Comparison of ENCODE assay signal across 21 cellular contexts in genomic region chr6:41589223-41589622, GRCh38. TPM values are rescaled to one million over a fixed set of nuclear protein-coding genes. Genes with fewer than 3 reads are reported as not detected.
DNase-seq lines count a peak whose midpoint lies in the region; FAIRE-seq and TF ChIP-seq lines count a peak whose summit lies in the region.
"Had no signal": no experiment of that assay in that cellular context is flagged by ENCODE, and none has a peak within 500 bp of the region (broad histone marks: within the 10 kb centered on the region; RNA-seq: fewer than 3 reads in every experiment).

No MANE protein-coding gene starts in this region.

- H3K4me1 ChIP-seq in kidney (ENCODE audit: control insufficient read depth in 1 of 2, insufficient read depth in 1 of 2, low read depth in 1 of 2, low read length in 2 of 2), result peaks cover 6% of the 10 kb centered on the region in 2 donors
- H3K4me1 ChIP-seq in transverse colon, result peaks cover 0 to 5% (median 2%) of the 10 kb centered on the region in 4 donors
- H3K4me1 ChIP-seq: HAP-1 had no signal

- H3K4me3 ChIP-seq in kidney (ENCODE audit: low read length in 2 of 2) (no peak overlapping the region), transverse colon (no peak overlapping the region)
- H3K4me3 ChIP-seq: A549; BLaER1 treated with 17β-estradiol and CSF1 and Interleukin-3, amounts not matched to agents 10 nM and 100 nM; HAP-1 had no signal

- peak; percentile 4 for DNase-seq in NCI-H345 (lab: John Stamatoyannopoulos, UW)
- no peak for DNase-seq in NCI-H345 treated with DMSO at 0.1 percent for 48 hours (lab: John Stamatoyannopoulos, UW; ENCODE audit: unreplicated experiment)
- peak; percentile 32 for DNase-seq in Ammon's horn (ENCODE audit: low spot score)
- peak; percentile 64 for DNase-seq in kidney
- DNase-seq in substantia nigra (lab: John Stamatoyannopoulos, UW), result peak in 14 of 49 donors; percentile 7 to 40 (median 23)
- no peak for DNase-seq in DMS114 treated with DMSO at 0.1 percent for 48 hours (lab: John Stamatoyannopoulos, UW; ENCODE audit: unreplicated experiment)
- DNase-seq in transverse colon, result no peak
- DNase-seq: AML-193; Calu3; CD8-positive, alpha-beta T cell; DMS53; KBM-7 had no signal

- H3K36me3 ChIP-seq in kidney (ENCODE audit: control insufficient read depth in 1 of 2, insufficient read depth in 2 of 2, low read length in 2 of 2) (peaks cover 11 to 12% of the 10 kb centered on the region in 2 donors), transverse colon (no peaks in the 10 kb centered on the region)

- TF ChIP-seq EP300 in transverse colon (IDR thresholded peaks at IDR 0.05; ENCODE audit: low read depth), result no peak

- TF ChIP-seq CTCF in kidney (IDR thresholded peaks at IDR 0.05; ENCODE audit: borderline replicate concordance, extremely low read depth, insufficient read depth) (no peak), transverse colon (IDR thresholded peaks at IDR 0.05) (no peak)

- 80 to 86% methylated on average over 1 to 4 of the region's 4 CpGs for WGBS in transverse colon (ENCODE audit: low coverage in 1 of 2), 2 donors

- H3K9me3 ChIP-seq in kidney (ENCODE audit: control insufficient read depth in 1 of 2, low read length in 2 of 2) (no peaks in the 10 kb centered on the region), transverse colon (no peaks in the 10 kb centered on the region)
- H3K9me3 ChIP-seq: A549; BLaER1 treated with 17β-estradiol and CSF1 and Interleukin-3, amounts not matched to agents 10 nM and 100 nM; HAP-1 had no signal

- no peaks in the 10 kb centered on the region for H3K27me3 ChIP-seq in transverse colon
- H3K27me3 ChIP-seq: BLaER1 treated with 17β-estradiol and CSF1 and Interleukin-3, amounts not matched to agents 10 nM and 100 nM had no signal

- FAIRE-seq in kidney (lab: Jason Lieb, UNC), result no peak
- FAIRE-seq: A549, G401.6, GM12891, GM19239, HTR-8/SVneo had no signal

- intact Hi-C loops in kidney (cut with DNase I) (no loop called here), transverse colon (cut with DNase I; ENCODE audit: low total_unique reads) (no loop called here)

- no peak overlapping the region for H3K9ac ChIP-seq in kidney (ENCODE audit: low read length in 2 of 2)
- H3K9ac ChIP-seq: BLaER1 treated with 17β-estradiol and CSF1 and Interleukin-3, amounts not matched to agents 10 nM and 100 nM had no signal

- in situ Hi-C loops in transverse colon (cut with MboI; ENCODE audit: low pct_ligation_motif_present in 1 of 4, low pct_unique_long_range_greater_than_20kb in 1 of 4, low sequenced_read_pairs in 3 of 4), result loop anchor here in 1 of 4 donors (25.0 kb wide), 1 partner anchor 177 kb away; no protein-coding TSS in a partner anchor

- H3K27ac ChIP-seq in kidney (ENCODE audit: low read depth in 2 of 2, low read length in 2 of 2), result no peak overlapping the region
- H3K27ac ChIP-seq in substantia nigra (ENCODE audit: low read depth, low read length, poor library complexity, severe bottlenecking), result peak overlapping the region; percentile 31
- no peak overlapping the region for H3K27ac ChIP-seq in transverse colon
- H3K27ac ChIP-seq: 22Rv1; A549; BLaER1 treated with 17β-estradiol and CSF1 and Interleukin-3, amounts not matched to agents 10 nM and 100 nM had no signal

- TF ChIP-seq POLR2A in transverse colon (IDR thresholded peaks at IDR 0.05), result no peak

RNA-seq across cellular contexts. Expression of gene FOXP4, which starts 43.0 kb away (rescaled TPM):
- total RNA-seq in kidney, result 33.2 TPM
- polyA plus RNA-seq in kidney (ENCODE audit: insufficient read depth, low read depth, low replicate concordance), result 14.0 TPM
- 10 to 100 TPM; 13.8 to 45.6 (median 17.2) TPM for total RNA-seq in transverse colon

RNA-seq across cellular contexts. Expression of gene MDFI, which starts 49.0 kb away (rescaled TPM):
- 16.9 TPM for total RNA-seq in kidney
- 2.3 TPM for polyA plus RNA-seq in kidney (ENCODE audit: insufficient read depth, low read depth, low replicate concordance)
- 1 to 10 TPM in 2 of 4 donors, not detected in 2; 2.1 to 2.2 TPM for total RNA-seq in transverse colon
- total RNA-seq: CD8-positive, alpha-beta T cell had no signal
- polyA plus RNA-seq: IgD-negative memory B cell had no signal

Comparison
In these comparisons a context has a peak if more than half of its experiments do, and no peak if none do; other contexts are left out.
1. DNase-seq: peak in NCI-H345 (single experiment), Ammon's horn (single experiment) and kidney (single experiment); none in NCI-H345 treated with DMSO at 0.1 percent for 48 hours (single experiment), DMS114 treated with DMSO at 0.1 percent for 48 hours (single experiment) and transverse colon (single experiment).